1 cellular context compared by ENCODE assay signal in genomic region chr16:67674851-67675578, GRCh38.
TF ChIP-seq lines count a peak whose summit lies in the region.

No MANE protein-coding gene starts in this region.

TF ChIP-seq in H1, 55 proteins besides CTCF, POLR2A, EP300 and RAD21:
- TF ChIP-seq ZNF274 (IDR thresholded peaks at IDR 0.05; ENCODE audit: borderline replicate concordance, extremely low read depth, low read length) = no peak
- TF ChIP-seq EGR1 (IDR thresholded peaks at IDR 0.05; ENCODE audit: borderline replicate concordance, low read depth, low read length) = no peak
- TF ChIP-seq ASH2L (IDR thresholded peaks at IDR 0.05; ENCODE audit: low read length) = no peak
- TF ChIP-seq TCF12 (IDR thresholded peaks at IDR 0.05; ENCODE audit: low read depth, low read length) = no peak
